In the genomic region with DNA sequence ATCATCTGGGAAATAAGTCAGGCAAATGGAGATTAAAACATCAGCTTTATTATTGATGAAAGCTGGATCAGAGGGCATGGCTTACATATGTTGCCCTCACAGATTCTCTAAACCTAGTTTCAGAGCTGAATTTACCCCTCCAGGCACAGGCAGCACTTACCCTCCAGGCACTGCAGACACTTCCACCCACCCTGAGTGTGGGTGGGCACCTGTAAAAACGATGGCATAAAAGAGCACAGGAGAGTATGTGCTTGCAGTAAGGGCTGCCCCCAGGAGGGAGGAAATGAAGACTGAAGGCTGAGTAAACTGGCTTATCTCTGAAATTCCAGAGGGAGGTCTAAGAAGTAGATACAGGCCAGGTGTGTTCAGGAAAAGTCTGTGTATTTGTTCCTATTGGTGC, we compare ENCODE assay signal across 15 cellular contexts.
DNase-seq lines count a peak whose midpoint lies in the region; ATAC-seq and TF ChIP-seq lines count a peak whose summit lies in the region.
"Had no signal": no experiment of that assay in that cellular context is flagged by ENCODE, and none has a peak within 500 bp of the region (broad histone marks: within the 10 kb centered on the region; RNA-seq: fewer than 3 reads in every experiment).

No MANE protein-coding gene starts in this region.

- no peaks in the 10 kb centered on the region for H3K27me3 Mint-ChIP-seq in progenitor cell of endocrine pancreas
- H3K27me3 Mint-ChIP-seq: CD4-positive, alpha-beta T cell had no signal

- H3K27ac Mint-ChIP-seq in progenitor cell of endocrine pancreas: peak overlapping the region; percentile 29
- H3K27ac Mint-ChIP-seq: B cell; CD4-positive, alpha-beta T cell had no signal

- H3K4me3 Mint-ChIP-seq in progenitor cell of endocrine pancreas (ENCODE audit: low read depth): peak overlapping the region; percentile 24
- H3K4me3 Mint-ChIP-seq: B cell; CD4-positive, alpha-beta T cell had no signal

- peaks cover 19% of the 10 kb centered on the region for H3K9me3 Mint-ChIP-seq in progenitor cell of endocrine pancreas (ENCODE audit: low read depth)

- peaks cover 18% of the 10 kb centered on the region for H3K4me1 Mint-ChIP-seq in progenitor cell of endocrine pancreas (ENCODE audit: low read depth)
- H3K4me1 Mint-ChIP-seq: B cell had no signal

- ATAC-seq in GM21529 (IDR thresholded peaks at IDR 0.05; ENCODE audit: unreplicated experiment) (no peak), HG03108 (IDR thresholded peaks at IDR 0.05; ENCODE audit: unreplicated experiment) (no peak)
- ATAC-seq: GM12878, HCT116 had no signal

- intact Hi-C loops in head of caudate nucleus (cut with DNase I): no loop called here

- H3K36me3 Mint-ChIP-seq in progenitor cell of endocrine pancreas (ENCODE audit: insufficient read depth): peaks cover 2% of the 10 kb centered on the region

- no peak for TF ChIP-seq CTCF in progenitor cell of endocrine pancreas (IDR thresholded peaks at IDR 0.05; ENCODE audit: unreplicated experiment)

- H3K27ac ChIP-seq in angular gyrus (ENCODE audit: low read depth, low read length): peak overlapping the region; percentile 67
- H3K27ac ChIP-seq: HL-60 had no signal

- DNase-seq in head of caudate nucleus (peak in 32 of 42 donors; percentile 3 to 68 (median 26)), progenitor cell of endocrine pancreas (ENCODE audit: low spot score, unreplicated experiment) (no peak), NCI-H446 treated with DMSO at 0.1 percent for 48 hours (lab: John Stamatoyannopoulos, UW) (no peak), NCI-H2227 (lab: John Stamatoyannopoulos, UW; ENCODE audit: unreplicated experiment) (no peak)
- DNase-seq: C1 segment of cervical spinal cord; Calu3; CD4-positive, alpha-beta T cell; DMS 273 treated with DMSO at 0.1 percent for 48 hours had no signal

Comparison
In these comparisons a context has a peak if more than half of its experiments do, and no peak if none do; other contexts are left out.
1. DNase-seq: peak in head of caudate nucleus (32 of 42); none in progenitor cell of endocrine pancreas (single experiment), NCI-H446 treated with DMSO at 0.1 percent for 48 hours (single experiment) and NCI-H2227 (single experiment).